ENCODE assay signal across 28 cellular contexts in genomic region chr2:16218161-16218560, GRCh38.
"Had no signal": no experiment of that assay in that cellular context is flagged by ENCODE, and none has a peak within 500 bp of the region (broad histone marks: within the 10 kb centered on the region; RNA-seq: fewer than 3 reads in every experiment).

No MANE protein-coding gene starts in this region.

- H3K4me3 ChIP-seq: MG63 had no signal

- H3K27me3 ChIP-seq: MG63 had no signal

- DNase-seq: MG63, MM.1S, MV-4-11, NCI-H1048, NCI-H1092, NCI-H1092 treated with DMSO at 0.1 percent for 48 hours, NCI-H1105, NCI-H1105 treated with DMSO at 0.1 percent for 48 hours, NCI-H1417 treated with DMSO at 0.1 percent for 48 hours, NCI-H1436, NCI-H1436 treated with DMSO at 0.1 percent for 48 hours, NCI-H146, NCI-H187, NCI-H187 treated with DMSO at 0.1 percent for 48 hours, NCI-H1930, NCI-H2029, NCI-H2029 treated with DMSO at 0.1 percent for 48 hours, NCI-H2081, NCI-H2081 treated with DMSO at 0.1 percent for 48 hours, NCI-H2107, NCI-H2171, NCI-H2171 treated with DMSO at 0.1 percent for 48 hours, NCI-H226, NCI-H345, NCI-H446, NCI-H446 treated with DMSO at 0.1 percent for 48 hours, NCI-H510A, NCI-H524 treated with DMSO at 0.1 percent for 48 hours had no signal

- H3K36me3 ChIP-seq: MG63 had no signal

- H3K9me3 ChIP-seq: MG63 had no signal
